19 cellular contexts compared by ENCODE assay signal in genomic region chr5:72284674-72285424, GRCh38. TPM values are rescaled to one million over a fixed set of nuclear protein-coding genes. Genes with fewer than 3 reads are reported as not detected.
DNase-seq lines count a peak whose midpoint lies in the region; ATAC-seq and TF ChIP-seq lines count a peak whose summit lies in the region.
"Had no signal": no experiment of that assay in that cellular context is flagged by ENCODE, and none has a peak within 500 bp of the region (broad histone marks: within the 10 kb centered on the region; RNA-seq: fewer than 3 reads in every experiment).

No MANE protein-coding gene starts in this region.

- DNase-seq in CD1c-positive myeloid dendritic cell (ENCODE audit: extremely low spot score) (peak; percentile 35), IMR-90 (no peak), medulla oblongata (ENCODE audit: extremely low spot score) (peak; percentile 26), uterus (no peak), NCI-H1417 treated with DMSO at 0.1 percent for 48 hours (lab: John Stamatoyannopoulos, UW) (no peak)
- DNase-seq in activated CD8-positive, alpha-beta memory T cell treated with anti-CD3 and anti-CD28 coated beads, Interleukin-2, amount 50 U/mL, for 48 hours, result no peak
- DNase-seq: activated CD4-positive, alpha-beta T cell treated with anti-CD3 and anti-CD28 coated beads, Interleukin-2, amount 50 U/mL, for 48 hours; activated T-cell treated with anti-CD3 and anti-CD28 coated beads for 4 hours; anterior cingulate cortex; central memory CD4-positive, alpha-beta T cell; dorsolateral prefrontal cortex; hippocampal formation; NCI-H510A treated with DMSO at 0.1 percent for 48 hours; spleen had no signal

- peaks cover 13% of the 10 kb centered on the region for H3K9me1 ChIP-seq in IMR-90 (ENCODE audit: insufficient read depth, low read length)

- H2BK120ac ChIP-seq in IMR-90 (ENCODE audit: low read depth, low read length), result peak overlapping the region; percentile 43; the same call in 1 of the 2 replicates

- dilution Hi-C loops in IMR-90 (cut with HindIII; ENCODE audit: low sequenced_read_pairs, unreplicated experiment), result no loop called here

- peak overlapping the region; percentile 61; the same call in 1 of the 2 replicates for H3K14ac ChIP-seq in IMR-90 (replicated peaks; ENCODE audit: low read depth, low read length)

- POLR2A ChIA-PET in IMR-90 (lab: Charles Lee; ENCODE audit: unreplicated experiment), result no interaction called here

- H3K23ac ChIP-seq in IMR-90 (ENCODE audit: low read depth, low read length), result no peak overlapping the region

- no peak overlapping the region for H2AK5ac ChIP-seq in IMR-90 (ENCODE audit: low read depth, low read length)

- H3K36me3 ChIP-seq in IMR-90 (ENCODE audit: control insufficient read depth, insufficient read depth, low read length), result peaks cover 4% of the 10 kb centered on the region; the same call in 1 of the 2 replicates
- H3K36me3 ChIP-seq in OCI-LY1 (ENCODE audit: insufficient read depth, low read length), result peaks cover 68% of the 10 kb centered on the region
- no peaks in the 10 kb centered on the region for H3K36me3 ChIP-seq in uterus

- no peaks in the 10 kb centered on the region for H3K27me3 ChIP-seq in IMR-90 (ENCODE audit: control insufficient read depth, insufficient read depth, low read length)
- no peaks in the 10 kb centered on the region for H3K27me3 ChIP-seq in OCI-LY1 (ENCODE audit: insufficient read depth, low read length)
- H3K27me3 ChIP-seq in uterus, result no peaks in the 10 kb centered on the region
- H3K27me3 ChIP-seq: dorsolateral prefrontal cortex, neutrophil, spleen had no signal

- no TSS peak for BruUV-seq in IMR-90 (replicated peaks; lab: Mats Ljungman, UMichigan)

- H4K20me1 ChIP-seq in IMR-90 (ENCODE audit: insufficient read depth, low read length), result no peaks in the 10 kb centered on the region
- no peaks in the 10 kb centered on the region for H4K20me1 ChIP-seq in OCI-LY1 (ENCODE audit: insufficient read depth, low read length)

- H3K56ac ChIP-seq in IMR-90 (ENCODE audit: extremely low read depth, insufficient read depth, low read length), result no peak overlapping the region

- H4K91ac ChIP-seq in IMR-90 (ENCODE audit: insufficient read depth, low read depth, low read length), result no peak overlapping the region

- H3K4ac ChIP-seq in IMR-90 (ENCODE audit: low read depth, low read length), result no peak overlapping the region

- intact Hi-C loops in IMR-90 (cut with micrococcal nuclease), result no loop called here
- intact Hi-C loops in uterus (cut with DNase I; ENCODE audit: low total_unique reads), result loop anchor here (10.0 kb wide), 1 partner anchor 140 kb away; no protein-coding TSS in a partner anchor

- no peak for TF ChIP-seq POLR2A in IMR-90 (IDR thresholded peaks at IDR 0.05; ENCODE audit: low read depth, low read length)
- no peak for TF ChIP-seq POLR2A in uterus (IDR thresholded peaks at IDR 0.05)

- peaks cover 3 to 25% of the 10 kb centered on the region in 2 experiments for H3K79me1 ChIP-seq in IMR-90 (ENCODE audit: low read depth in 1 of 2, low read length in 2 of 2)

- H2BK15ac ChIP-seq in IMR-90 (ENCODE audit: low read depth, low read length), result no peak overlapping the region

- H3K4me1 ChIP-seq in IMR-90 (ENCODE audit: control insufficient read depth, insufficient read depth, low read length) (peaks cover 7% of the 10 kb centered on the region), OCI-LY1 (ENCODE audit: insufficient read depth, low read length, severe bottlenecking) (peaks cover 68% of the 10 kb centered on the region), uterus (peaks cover 0 to 8% of the 10 kb centered on the region in 2 donors)

- no peak overlapping the region for H3K4me3 ChIP-seq in IMR-90 (ENCODE audit: insufficient read depth, low read depth, low read length)
- no peak overlapping the region for H3K4me3 ChIP-seq in OCI-LY1 (ENCODE audit: low read depth, low read length, poor library complexity, severe bottlenecking)
- H3K4me3 ChIP-seq in uterus, result no peak overlapping the region
- H3K4me3 ChIP-seq: dorsolateral prefrontal cortex, spleen had no signal

- no peak overlapping the region for H4K5ac ChIP-seq in IMR-90 (ENCODE audit: low read depth, low read length)

- no peak for TF ChIP-seq RAD21 in IMR-90 (IDR thresholded peaks at IDR 0.05; ENCODE audit: low read length)

- ATAC-seq in IMR-90 (ENCODE audit: low read depth) (no peak), HG02981 (IDR thresholded peaks at IDR 0.05; ENCODE audit: unreplicated experiment) (no peak)
- ATAC-seq: Right ventricle myocardium inferior, WTC11 had no signal

- no peaks in the 10 kb centered on the region for H3K9me2 ChIP-seq in OCI-LY1 (ENCODE audit: low read depth, low read length)

- H2AK9ac ChIP-seq in IMR-90 (replicated peaks; ENCODE audit: low read depth, low read length, poor library complexity), result no peak overlapping the region

- no CpG with 5 or more reads among the region's 3 CpGs for WGBS in IMR-90 (ENCODE audit: extremely low coverage in 2 of 2, insufficient read length in 1 of 2), 2 experiments

- no peak overlapping the region for H2AFZ ChIP-seq in IMR-90 (replicated peaks; ENCODE audit: low read length, poor library complexity)
- no peak overlapping the region for H2AFZ ChIP-seq in OCI-LY1 (ENCODE audit: low read length)

- H3K27ac ChIP-seq in IMR-90 (ENCODE audit: insufficient read depth, low read length) (no peak overlapping the region), OCI-LY1 (ENCODE audit: low read depth, low read length, poor library complexity, severe bottlenecking) (peak overlapping the region; percentile 63), uterus (peak overlapping the region in 1 of 2 donors; percentile 90)
- H3K27ac ChIP-seq: neutrophil had no signal

- H3K9me3 ChIP-seq in IMR-90 (ENCODE audit: control insufficient read depth, insufficient read depth, low read length) (no peaks in the 10 kb centered on the region), OCI-LY1 (ENCODE audit: low read length) (no peaks in the 10 kb centered on the region), uterus (no peaks in the 10 kb centered on the region)
- H3K9me3 ChIP-seq: neutrophil, spleen had no signal

- no peak overlapping the region for H2BK20ac ChIP-seq in IMR-90 (ENCODE audit: low read depth, low read length)

- H3K4me2 ChIP-seq in IMR-90 (ENCODE audit: low read depth, low read length), result no peak overlapping the region
- H3K4me2 ChIP-seq in OCI-LY1 (ENCODE audit: low read length), result peak overlapping the region; percentile 12; the same call in 1 of the 2 replicates

- peak overlapping the region; percentile 28 for H2BK5ac ChIP-seq in IMR-90 (ENCODE audit: low read depth, low read length, poor library complexity, severe bottlenecking)

- TF ChIP-seq CTCF in IMR-90 (conservative IDR thresholded peaks at IDR 0.05; ENCODE audit: low read depth, low read length) (no peak), OCI-LY1 (IDR thresholded peaks at IDR 0.05; ENCODE audit: low read length) (no peak), uterus (IDR thresholded peaks at IDR 0.05) (no peak)

- H3K9ac ChIP-seq in IMR-90 (ENCODE audit: low read depth, low read length) (no peak overlapping the region), OCI-LY1 (ENCODE audit: low read length) (0 out of 2 replicates have a peak overlapping the region, but pooled peaks have one; percentile 5)

- H4K8ac ChIP-seq in IMR-90 (ENCODE audit: low read depth in 2 of 2, low read length in 2 of 2), result no peak overlapping the region

- no peaks in the 10 kb centered on the region; the same call in 1 of the 2 replicates for H3K79me2 ChIP-seq in OCI-LY1 (ENCODE audit: insufficient read depth, low read length)

- in situ Hi-C loops in IMR-90 (cut with MboI; ENCODE audit: low sequenced_read_pairs), result no loop called here

- CTCF ChIA-PET in IMR-90 (lab: Yijun Ruan, JAX), result interaction anchor here (1.0 kb wide), 1 partner anchor 14 kb away, joined by 3 read pairs; no protein-coding TSS in a partner anchor

- H3K18ac ChIP-seq in IMR-90 (ENCODE audit: low read depth, low read length), result no peak overlapping the region

- no peaks in the 10 kb centered on the region for H3F3A ChIP-seq in OCI-LY1 (ENCODE audit: insufficient read depth, low read length)

TF ChIP-seq in IMR-90, 13 proteins besides CTCF, POLR2A, EP300 and RAD21 (continues in another document):
- TF ChIP-seq, protein P1, sequence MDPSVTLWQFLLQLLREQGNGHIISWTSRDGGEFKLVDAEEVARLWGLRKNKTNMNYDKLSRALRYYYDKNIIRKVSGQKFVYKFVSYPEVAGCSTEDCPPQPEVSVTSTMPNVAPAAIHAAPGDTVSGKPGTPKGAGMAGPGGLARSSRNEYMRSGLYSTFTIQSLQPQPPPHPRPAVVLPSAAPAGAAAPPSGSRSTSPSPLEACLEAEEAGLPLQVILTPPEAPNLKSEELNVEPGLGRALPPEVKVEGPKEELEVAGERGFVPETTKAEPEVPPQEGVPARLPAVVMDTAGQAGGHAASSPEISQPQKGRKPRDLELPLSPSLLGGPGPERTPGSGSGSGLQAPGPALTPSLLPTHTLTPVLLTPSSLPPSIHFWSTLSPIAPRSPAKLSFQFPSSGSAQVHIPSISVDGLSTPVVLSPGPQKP (IDR thresholded peaks at IDR 0.05; ENCODE audit: borderline replicate concordance, low read depth, low read length), result no peak
- TF ChIP-seq CHD1 (IDR thresholded peaks at IDR 0.05; ENCODE audit: low read depth, low read length) (no peak), USF2 (IDR thresholded peaks at IDR 0.05; ENCODE audit: low read depth, low read length) (no peak), MXI1 (IDR thresholded peaks at IDR 0.05; ENCODE audit: borderline replicate concordance, low read depth, low read length) (no peak), CEBPB (IDR thresholded peaks at IDR 0.05; ENCODE audit: low read depth, low read length) (no peak), SMC3 (IDR thresholded peaks at IDR 0.05; ENCODE audit: low read depth, low read length) (no peak), BHLHE40 (IDR thresholded peaks at IDR 0.05; ENCODE audit: low read depth, low read length) (no peak), FOS (IDR thresholded peaks at IDR 0.05; ENCODE audit: low read depth, low read length) (no peak)

RNA-seq across cellular contexts. Expression of gene MRPS27, which starts 35.2 kb away (rescaled TPM):
- total RNA-seq in IMR-90 (2012; rRNA removed) (80.3 and 90.5 TPM in 2 replicates), uterus (100 to 1,000 TPM in 1 of 4 donors, 10 to 100 TPM in 3; 45.9 to 214 (median 68.6) TPM)
- polyA plus RNA-seq in IMR-90 (2012; rRNA removed), result 38.7 and 46.9 TPM in 2 replicates
- 21.4 and 34.8 TPM in 2 replicates for polyA plus RNA-seq in IMR-90 (2012; cell fraction: cytosol; rRNA removed)
- polyA plus RNA-seq in IMR-90 (2012; cell fraction: nucleus; rRNA removed; ENCODE audit: low replicate concordance), result 20.3 and 37.8 TPM in 2 replicates

RNA-seq across cellular contexts. Expression of gene PTCD2, which starts 35.3 kb away (rescaled TPM):
- total RNA-seq in IMR-90 (2012; rRNA removed), result 9.9 and 10.0 TPM in 2 replicates
- polyA plus RNA-seq in IMR-90 (2012; rRNA removed), result 5.2 and 6.5 TPM in 2 replicates
- polyA plus RNA-seq in IMR-90 (2012; cell fraction: cytosol; rRNA removed), result 1.6 and 2.2 TPM in 2 replicates
- polyA plus RNA-seq in IMR-90 (2012; cell fraction: nucleus; rRNA removed; ENCODE audit: low replicate concordance), result 3.1 and 8.4 TPM in 2 replicates
- total RNA-seq in uterus, result 10 to 100 TPM in 1 of 4 donors, 1 to 10 TPM in 2, under 1 TPM in 1; 0.59 to 14.0 (median 5.5) TPM

Comparison
In these comparisons a context has a peak if more than half of its experiments do, and no peak if none do; other contexts are left out.
1. DNase-seq: peak in CD1c-positive myeloid dendritic cell (single experiment) and medulla oblongata (single experiment); none in IMR-90 (single experiment), uterus (0 of 2), activated CD8-positive, alpha-beta memory T cell treated with anti-CD3 and anti-CD28 coated beads, Interleukin-2, amount 50 U/mL, for 48 hours (single experiment) and NCI-H1417 treated with DMSO at 0.1 percent for 48 hours (single experiment).